Comparison of ENCODE assay signal across 12 cellular contexts in the genomic region with DNA sequence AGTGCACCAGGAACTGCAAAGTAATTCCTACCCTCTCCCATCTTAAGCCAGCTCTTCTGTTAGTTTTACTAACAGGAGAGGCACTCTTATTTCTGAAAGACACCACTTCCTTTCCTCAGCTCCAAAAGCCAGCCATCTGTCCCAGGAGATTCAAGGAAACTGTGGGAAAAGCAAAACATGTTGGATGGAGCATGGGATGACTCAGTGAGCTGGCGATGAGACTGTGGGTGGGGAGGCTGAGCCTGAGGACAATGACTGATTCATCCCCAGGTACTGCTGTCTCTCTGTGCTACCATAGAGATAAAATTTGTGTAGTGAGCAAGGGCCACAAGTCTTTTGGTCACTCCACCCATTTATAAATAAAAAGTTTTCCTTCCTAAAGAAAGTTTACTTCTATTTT.
DNase-seq lines count a peak whose midpoint lies in the region; ATAC-seq and TF ChIP-seq lines count a peak whose summit lies in the region.
"Had no signal": no experiment of that assay in that cellular context is flagged by ENCODE, and none has a peak within 500 bp of the region (broad histone marks: within the 10 kb centered on the region; RNA-seq: fewer than 3 reads in every experiment).

No MANE protein-coding gene starts in this region.

- no peak overlapping the region for H2AK5ac ChIP-seq in trophoblast cell (ENCODE audit: low read length)

- H3K27me3 ChIP-seq in trophoblast cell (ENCODE audit: insufficient read depth, low read length), result no peaks in the 10 kb centered on the region
- H3K27me3 ChIP-seq: spleen had no signal

- no peaks in the 10 kb centered on the region for H3K79me2 ChIP-seq in trophoblast cell (ENCODE audit: control insufficient read depth, insufficient read depth, low read length, poor library complexity)

- ATAC-seq in GM21390 (IDR thresholded peaks at IDR 0.05; ENCODE audit: unreplicated experiment), result no peak
- ATAC-seq: left lobe of liver had no signal

- H2BK120ac ChIP-seq in trophoblast cell (ENCODE audit: insufficient read depth, low read length, poor library complexity), result no peak overlapping the region

- H4K8ac ChIP-seq in trophoblast cell (ENCODE audit: low read depth, low read length), result no peak overlapping the region

- H3K9me3 ChIP-seq in trophoblast cell (ENCODE audit: insufficient read depth, low read depth, low read length), result no peaks in the 10 kb centered on the region
- H3K9me3 ChIP-seq: spleen had no signal

- H3K9ac ChIP-seq in trophoblast cell (ENCODE audit: low read length), result no peak overlapping the region

- H3K27ac ChIP-seq in trophoblast cell (ENCODE audit: low read depth, low read length), result no peak overlapping the region
- H3K27ac ChIP-seq: spleen had no signal

- WGBS in trophoblast cell (ENCODE audit: extremely low coverage, insufficient coverage, insufficient read length), result no CpG with 5 or more reads among the region's 1 CpG

- H2AFZ ChIP-seq in trophoblast cell (ENCODE audit: insufficient read depth, low read length, poor library complexity), result no peak overlapping the region

- H3K18ac ChIP-seq in trophoblast cell (ENCODE audit: low read length), result no peak overlapping the region

- H3K4me3 ChIP-seq in fibroblast of villous mesenchyme (ENCODE audit: low read depth, low read length) (no peak overlapping the region), trophoblast cell (ENCODE audit: low read depth, low read length) (no peak overlapping the region)
- H3K4me3 ChIP-seq: spleen had no signal

- DNase-seq in EL (peak; percentile 62), SK-MEL-5 (ENCODE audit: low read depth, low spot score) (peak; percentile 69), fibroblast of villous mesenchyme (ENCODE audit: low read depth) (peak; percentile 4), trophoblast cell (peak; percentile 22 to 26), NCI-H187 treated with DMSO at 0.1 percent for 48 hours (lab: John Stamatoyannopoulos, UW) (no peak)
- DNase-seq in stimulated activated CD4-positive, alpha-beta T cell treated with anti-CD3 and anti-CD28 coated beads, Interleukin-4, amount 100 ng/mL, for 1 hour, result no peak
- DNase-seq in activated effector memory CD4-positive, alpha-beta T cell treated with anti-CD3 and anti-CD28 coated beads, Interleukin-2, amount 50 U/mL, for 16 hours, result no peak
- DNase-seq: NCI-H1092, SHP77 treated with DMSO at 0.1 percent for 48 hours, spleen had no signal

- no peak overlapping the region for H2BK12ac ChIP-seq in trophoblast cell (ENCODE audit: low read length)

- in situ Hi-C loops in SK-MEL-5 (cut with HindIII; ENCODE audit: low pct_unique_long_range_greater_than_20kb, low sequenced_read_pairs), result no loop called here

- no peaks in the 10 kb centered on the region for H3K36me3 ChIP-seq in trophoblast cell (ENCODE audit: control insufficient read depth in 1 of 2, insufficient read depth in 2 of 2, low read length in 2 of 2)
- H3K36me3 ChIP-seq: spleen had no signal

- H3K4me2 ChIP-seq in trophoblast cell (ENCODE audit: low read length), result no peak overlapping the region

- H3K23ac ChIP-seq in trophoblast cell (ENCODE audit: low read length), result no peak overlapping the region

- no peaks in the 10 kb centered on the region for H3K79me1 ChIP-seq in trophoblast cell (ENCODE audit: low read length)

- no peak for TF ChIP-seq CTCF in fibroblast of villous mesenchyme (IDR thresholded peaks at IDR 0.05; ENCODE audit: insufficient read depth, low read depth, low read length)

- H3K4me1 ChIP-seq in trophoblast cell (ENCODE audit: control insufficient read depth in 1 of 2, insufficient read depth in 2 of 2, low read length in 2 of 2), result no peaks in the 10 kb centered on the region
- H3K4me1 ChIP-seq: spleen had no signal

- H3K4ac ChIP-seq in trophoblast cell (ENCODE audit: low read depth, low read length), result no peak overlapping the region

- H2BK5ac ChIP-seq in trophoblast cell (ENCODE audit: low read depth, low read length, poor library complexity), result no peak overlapping the region

- no peak overlapping the region for H4K12ac ChIP-seq in trophoblast cell (ENCODE audit: low read depth, low read length)

- no peak overlapping the region for H4K91ac ChIP-seq in trophoblast cell (ENCODE audit: low read depth, low read length)

- H3K14ac ChIP-seq in trophoblast cell (ENCODE audit: low read length), result no peak overlapping the region

Comparison
In these comparisons a context has a peak if more than half of its experiments do, and no peak if none do; other contexts are left out.
1. DNase-seq: peak in EL (single experiment), SK-MEL-5 (single experiment), fibroblast of villous mesenchyme (single experiment) and trophoblast cell (2 of 2); none in NCI-H187 treated with DMSO at 0.1 percent for 48 hours (single experiment), stimulated activated CD4-positive, alpha-beta T cell treated with anti-CD3 and anti-CD28 coated beads, Interleukin-4, amount 100 ng/mL, for 1 hour (single experiment) and activated effector memory CD4-positive, alpha-beta T cell treated with anti-CD3 and anti-CD28 coated beads, Interleukin-2, amount 50 U/mL, for 16 hours (single experiment).